ENCODE assay signal across 29 cellular contexts in the genomic region with DNA sequence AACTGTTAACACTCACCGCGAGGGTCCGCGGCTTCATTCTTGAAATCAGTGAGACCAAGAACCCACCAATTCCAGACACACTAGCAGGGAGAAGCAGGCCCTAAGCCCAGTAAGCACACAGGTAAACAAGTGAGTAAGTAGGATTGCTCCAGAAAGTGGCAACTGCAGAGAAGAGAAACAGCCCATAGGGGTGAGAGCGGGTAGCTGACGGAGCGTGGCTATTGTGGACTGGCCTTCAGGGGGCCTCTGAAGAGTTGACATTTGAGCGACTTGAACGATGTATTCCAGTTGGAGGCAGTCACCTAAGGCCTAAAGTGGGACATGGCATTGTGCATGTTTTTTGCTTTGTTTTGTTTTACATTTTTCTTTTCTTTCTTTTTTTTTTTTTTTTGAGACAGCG.
"Had no signal": no experiment of that assay in that cellular context is flagged by ENCODE, and none has a peak within 500 bp of the region (broad histone marks: within the 10 kb centered on the region; RNA-seq: fewer than 3 reads in every experiment).

No MANE protein-coding gene starts in this region.

- H3K36me3 Mint-ChIP-seq: activated CD4-positive, alpha-beta memory T cell treated with anti-CD3 and anti-CD28 coated beads for 36 hours; activated naive CD8-positive, alpha-beta T cell had no signal

- H3K4me3 Mint-ChIP-seq: activated CD4-positive, alpha-beta memory T cell treated with anti-CD3 and anti-CD28 coated beads for 36 hours; activated CD4-positive, alpha-beta T cell treated with anti-CD3 and anti-CD28 coated beads, Interleukin-2, amount 10 ng/mL, durations not matched to agents 24 days and 14 days; activated naive CD4-positive, alpha-beta T cell treated with anti-CD3 and anti-CD28 coated beads for 36 hours; activated naive CD8-positive, alpha-beta T cell; activated T-helper 17 cell treated with anti-CD3 and anti-CD28 coated beads, Interleukin-2, amount 50 U/mL, for 72 hours; T-helper 1 cell treated with Interleukin-12 subunit alpha and Interleukin-12 subunit beta and Interleukin-4 antibody, amounts not matched to agents 30 μg/mL and 1 μg/mL, for 36 hours had no signal

- DNase-seq: activated CD4-positive, alpha-beta memory T cell treated with anti-CD3 and anti-CD28 coated beads for 36 hours; activated CD4-positive, alpha-beta T cell treated with anti-CD3 and anti-CD28 coated beads for 1 hour; activated CD4-positive, alpha-beta T cell treated with anti-CD3 and anti-CD28 coated beads, Interleukin-2, amount 10 ng/mL, durations not matched to agents 24 days and 14 days; activated CD8-positive, alpha-beta memory T cell treated with anti-CD3 and anti-CD28 coated beads for 24 hours; activated gamma-delta T cell; activated naive CD4-positive, alpha-beta T cell treated with anti-CD3 and anti-CD28 coated beads for 36 hours; activated T-cell treated with anti-CD3 and anti-CD28 coated beads, Interleukin-2, amount 50 U/mL, for 48 hours; amygdala; brain microvascular endothelial cell; KG1; NCI-H1048; NCI-H146; NCI-H187 treated with DMSO at 0.1 percent for 48 hours; NCI-H2081 treated with DMSO at 0.1 percent for 48 hours; NCI-H2171 treated with DMSO at 0.1 percent for 48 hours; NCI-H226; NCI-H526; NCI-H82; NK-92 treated with Interleukin-12 subunit alpha and Interleukin-12 subunit beta, amount 100 ng/mL, for 24 hours; OCI-M1; Right ventricle myocardium superior; RPMI8226; SJCRH30; SW 1271 had no signal

- ATAC-seq: activated T-helper 17 cell treated with anti-CD3 and anti-CD28 coated beads, Interleukin-2, amount 50 U/mL, for 72 hours; Panc1; SK-N-SH treated with all-trans-retinoic acid at 6 μM for 48 hours had no signal

- H3K9me3 Mint-ChIP-seq: activated CD4-positive, alpha-beta memory T cell treated with anti-CD3 and anti-CD28 coated beads for 36 hours; activated CD4-positive, alpha-beta T cell treated with anti-CD3 and anti-CD28 coated beads, Interleukin-2, amount 10 ng/mL, durations not matched to agents 24 days and 14 days; activated naive CD4-positive, alpha-beta T cell treated with anti-CD3 and anti-CD28 coated beads for 36 hours; activated T-helper 17 cell treated with anti-CD3 and anti-CD28 coated beads, Interleukin-2, amount 50 U/mL, for 72 hours; T-helper 1 cell treated with Interleukin-12 subunit alpha and Interleukin-12 subunit beta and Interleukin-4 antibody, amounts not matched to agents 30 μg/mL and 1 μg/mL, for 36 hours had no signal

- H3K27ac Mint-ChIP-seq: activated CD4-positive, alpha-beta memory T cell treated with anti-CD3 and anti-CD28 coated beads for 36 hours; activated CD4-positive, alpha-beta T cell treated with anti-CD3 and anti-CD28 coated beads, Interleukin-2, amount 10 ng/mL, durations not matched to agents 24 days and 14 days; activated naive CD4-positive, alpha-beta T cell treated with anti-CD3 and anti-CD28 coated beads for 36 hours; activated naive CD8-positive, alpha-beta T cell; activated T-helper 17 cell treated with anti-CD3 and anti-CD28 coated beads, Interleukin-2, amount 50 U/mL, for 72 hours; T-helper 1 cell treated with Interleukin-12 subunit alpha and Interleukin-12 subunit beta and Interleukin-4 antibody, amounts not matched to agents 30 μg/mL and 1 μg/mL, for 36 hours had no signal
